Comparison of ENCODE assay signal across 22 cellular contexts in the genomic region with DNA sequence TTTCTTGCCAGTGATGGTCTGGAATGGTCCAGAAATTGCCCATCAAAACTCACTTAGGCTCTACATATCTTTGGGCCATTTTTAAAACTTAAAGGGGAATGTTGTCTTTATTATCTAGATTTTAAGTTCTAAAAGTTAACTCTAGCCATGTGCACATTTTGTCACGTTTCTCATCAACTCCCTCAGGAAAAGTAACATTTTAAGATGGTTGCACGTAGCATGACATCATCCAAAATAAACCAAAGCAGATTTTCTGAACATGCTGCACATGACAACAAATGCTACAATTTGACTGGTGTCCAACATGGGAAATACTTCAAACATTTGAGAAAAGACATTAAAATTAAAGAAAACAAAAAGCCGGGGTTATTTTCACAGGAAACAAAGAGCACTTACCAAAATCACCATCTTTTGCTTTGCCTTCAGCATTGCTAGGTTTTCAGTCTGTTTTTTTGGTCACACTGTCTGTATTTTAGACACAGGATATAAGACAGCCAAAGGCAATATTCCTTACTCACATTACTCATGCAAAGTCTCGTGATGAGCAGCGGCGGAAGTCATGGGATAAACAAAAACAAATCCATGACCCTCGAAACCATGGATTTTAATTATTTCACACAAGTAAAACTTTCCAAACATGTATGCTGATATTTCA. TPM values are rescaled to one million over a fixed set of nuclear protein-coding genes. Genes with fewer than 3 reads are reported as not detected.
DNase-seq lines count a peak whose midpoint lies in the region; ATAC-seq, FAIRE-seq and TF ChIP-seq lines count a peak whose summit lies in the region.
"Had no signal": no experiment of that assay in that cellular context is flagged by ENCODE, and none has a peak within 500 bp of the region (broad histone marks: within the 10 kb centered on the region; RNA-seq: fewer than 3 reads in every experiment).

No MANE protein-coding gene starts in this region.

- no peaks in the 10 kb centered on the region for H4K20me1 ChIP-seq in HepG2 (ENCODE audit: insufficient read depth, low read length)

- H3K27ac Mint-ChIP-seq in chondrocyte (ENCODE audit: unreplicated experiment): peak overlapping the region; percentile 97
- H3K27ac Mint-ChIP-seq in CD14-positive monocyte: no peak overlapping the region
- H3K27ac Mint-ChIP-seq: CD4-positive, alpha-beta memory T cell; dendritic cell treated with granulocyte-macrophage colony-stimulating factor and Interleukin-4, amounts not matched to agents 40 ng/mL and 50 ng/mL, for 4 days had no signal

- no peak for TF ChIP-seq RAD21 in HepG2 (CRISPR knock-in tag; IDR thresholded peaks at IDR 0.05)

- H3K4me3 Mint-ChIP-seq in chondrocyte (ENCODE audit: unreplicated experiment): no peak overlapping the region
- H3K4me3 Mint-ChIP-seq in CD14-positive monocyte: no peak overlapping the region
- H3K4me3 Mint-ChIP-seq: CD4-positive, alpha-beta memory T cell; dendritic cell treated with granulocyte-macrophage colony-stimulating factor and Interleukin-4, amounts not matched to agents 40 ng/mL and 50 ng/mL, for 4 days had no signal

- H3K36me3 Mint-ChIP-seq in chondrocyte (ENCODE audit: low read depth): no peaks in the 10 kb centered on the region
- H3K36me3 Mint-ChIP-seq in CD14-positive monocyte: no peaks in the 10 kb centered on the region
- H3K36me3 Mint-ChIP-seq: CD4-positive, alpha-beta memory T cell had no signal

- H3K9me3 Mint-ChIP-seq in chondrocyte (ENCODE audit: low read depth) (no peaks in the 10 kb centered on the region), CD14-positive monocyte (peaks cover 2 to 27% (median 16%) of the 10 kb centered on the region in 7 donors)

- POLR2A ChIA-PET in HepG2 (lab: Yijun Ruan, JAX): no interaction called here

- H3K27me3 Mint-ChIP-seq in chondrocyte (ENCODE audit: low read depth): no peaks in the 10 kb centered on the region
- H3K27me3 Mint-ChIP-seq in CD14-positive monocyte (ENCODE audit: low read depth in 3 of 3): peaks cover 0 to 1% (median 0%) of the 10 kb centered on the region in 3 donors
- H3K27me3 Mint-ChIP-seq: CD4-positive, alpha-beta memory T cell; dendritic cell treated with granulocyte-macrophage colony-stimulating factor and Interleukin-4, amounts not matched to agents 40 ng/mL and 50 ng/mL, for 4 days had no signal

- in situ Hi-C loops in HepG2 (cut with HindIII; ENCODE audit: extremely low pct_ligation_motif_present, low pct_unique_long_range_greater_than_20kb): no loop called here

- no TSS peak for BruUV-seq in HepG2 (replicated peaks; lab: Mats Ljungman, UMichigan)

- H3K27ac ChIP-seq in HepG2 (ENCODE audit: extremely low read length, insufficient read depth, low read length) (no peak overlapping the region), right lobe of liver (no peak overlapping the region), kidney (ENCODE audit: low read depth in 2 of 2, low read length in 2 of 2) (peak overlapping the region in 1 of 2 donors; percentile 14)
- H3K27ac ChIP-seq: KMS-11, transverse colon had no signal

- TF ChIP-seq CTCF in HepG2 (CRISPR knock-in tag; IDR thresholded peaks at IDR 0.05) (no peak), right lobe of liver (IDR thresholded peaks at IDR 0.05) (no peak), chondrocyte (IDR thresholded peaks at IDR 0.05) (no peak), CD14-positive monocyte (IDR thresholded peaks at IDR 0.05) (no peak), kidney (IDR thresholded peaks at IDR 0.05; ENCODE audit: borderline replicate concordance, extremely low read depth, insufficient read depth) (no peak)

- H3K9ac ChIP-seq in HepG2 (ENCODE audit: insufficient read depth, low read depth, low read length) (no peak overlapping the region), kidney (ENCODE audit: low read length in 2 of 2) (no peak overlapping the region)
- H3K9ac ChIP-seq: KMS-11 had no signal

- H3K4me2 ChIP-seq in HepG2 (ENCODE audit: low read depth, low read length): no peak overlapping the region
- H3K4me2 ChIP-seq: KMS-11 had no signal

- H3K9me3 ChIP-seq in HepG2 (ENCODE audit: low read length) (no peaks in the 10 kb centered on the region), right lobe of liver (no peaks in the 10 kb centered on the region), kidney (ENCODE audit: control insufficient read depth in 1 of 2, low read length in 2 of 2) (no peaks in the 10 kb centered on the region)
- H3K9me3 ChIP-seq: mucosa of descending colon, transverse colon had no signal

- no peak for TF ChIP-seq EP300 in HepG2 (IDR thresholded peaks at IDR 0.05; ENCODE audit: low read depth in 2 of 2, low read length in 2 of 2)
- TF ChIP-seq EP300 in HepG2 (CRISPR knock-in tag; IDR thresholded peaks at IDR 0.05; ENCODE audit: borderline replicate concordance): no peak

- intact Hi-C loops in HepG2 (cut with micrococcal nuclease; ENCODE audit: unreplicated experiment) (no loop called here), right lobe of liver (cut with DNase I) (no loop called here), CD14-positive monocyte (cut with micrococcal nuclease) (no loop called here), kidney (cut with DNase I) (no loop called here)

- DNase-seq in HepG2 (ENCODE audit: low spot score): no peak
- no peak for DNase-seq in right lobe of liver
- DNase-seq in chondrocyte (ENCODE audit: low spot score): no peak
- DNase-seq in iris pigment epithelial cell (ENCODE audit: low read depth): peak; percentile 73
- DNase-seq in CD14-positive monocyte (ENCODE audit: low spot score): no peak
- DNase-seq in NCI-H1417 treated with DMSO at 0.1 percent for 48 hours (lab: John Stamatoyannopoulos, UW): no peak
- no peak for DNase-seq in kidney
- no peak for DNase-seq in activated CD4-positive, alpha-beta T cell treated with anti-CD3 and anti-CD28 coated beads, Interleukin-2, amount 50 U/mL, for 4 hours
- DNase-seq: 8988T; activated gamma-delta T cell treated with Interleukin-2 at 50 U/mL for 16 hours; anterior cingulate cortex; CD4-positive, alpha-beta memory T cell; DMS79 treated with DMSO at 0.1 percent for 48 hours; left colon; mucosa of descending colon; NCI-H2227 treated with DMSO at 0.1 percent for 48 hours; SIG-M5; transverse colon had no signal

- no peak overlapping the region for H2AFZ ChIP-seq in HepG2 (ENCODE audit: low read length)

- no peaks in the 10 kb centered on the region for H3K4me1 ChIP-seq in HepG2 (ENCODE audit: insufficient read depth, low read length)
- no peaks in the 10 kb centered on the region for H3K4me1 ChIP-seq in right lobe of liver
- H3K4me1 ChIP-seq in kidney (ENCODE audit: control insufficient read depth in 1 of 2, insufficient read depth in 1 of 2, low read depth in 1 of 2, low read length in 2 of 2): no peaks in the 10 kb centered on the region
- H3K4me1 ChIP-seq: transverse colon had no signal

- 40% methylated on average over 7 of the region's 7 CpGs for WGBS in HepG2 (ENCODE audit: low lambda C conversion rate)
- 73% methylated on average over 7 of the region's 7 CpGs for WGBS in right lobe of liver (ENCODE audit: insufficient coverage, low coverage, low lambda C conversion rate, missing lambda C conversion rate)

- CTCF ChIA-PET in HepG2 (lab: Yijun Ruan, JAX; ENCODE audit: low intra/inter-chr PET ratio, low total read pairs): no interaction called here

- no peaks in the 10 kb centered on the region for H3K36me3 ChIP-seq in HepG2 (replicated peaks in 1 of 2; ENCODE audit: control insufficient read depth in 1 of 2, insufficient read depth in 2 of 2, low read length in 2 of 2)
- H3K36me3 ChIP-seq in right lobe of liver: no peaks in the 10 kb centered on the region
- no peaks in the 10 kb centered on the region for H3K36me3 ChIP-seq in kidney (ENCODE audit: control insufficient read depth in 1 of 2, insufficient read depth in 2 of 2, low read length in 2 of 2)
- H3K36me3 ChIP-seq: transverse colon had no signal

- TF ChIP-seq POLR2A in HepG2 (IDR thresholded peaks at IDR 0.05; ENCODE audit: insufficient read depth in 1 of 2, low read depth in 2 of 2, low read length in 2 of 2) (no peak), right lobe of liver (IDR thresholded peaks at IDR 0.05) (no peak)

- H3K27me3 ChIP-seq in HepG2 (ENCODE audit: control insufficient read depth in 1 of 2, insufficient read depth in 2 of 2, low read length in 2 of 2) (no peaks in the 10 kb centered on the region), right lobe of liver (no peaks in the 10 kb centered on the region)
- H3K27me3 ChIP-seq: transverse colon had no signal

- no peaks in the 10 kb centered on the region for H3K79me2 ChIP-seq in HepG2 (ENCODE audit: insufficient read depth, low read length)

- no peak for FAIRE-seq in HepG2 (lab: Jason Lieb, UNC)
- FAIRE-seq in kidney (lab: Jason Lieb, UNC): no peak

- H3K4me3 ChIP-seq in HepG2 (replicated peaks in 1 of 3; ENCODE audit: insufficient read depth in 1 of 3, low read depth in 2 of 3, low read length in 3 of 3) (no peak overlapping the region), right lobe of liver (no peak overlapping the region), kidney (ENCODE audit: low read length in 2 of 2) (no peak overlapping the region)
- H3K4me3 ChIP-seq: mucosa of descending colon, skin epidermis, transverse colon had no signal

- ATAC-seq in HepG2: no peak
- no peak for ATAC-seq in right lobe of liver
- ATAC-seq: esophagus mucosa, left colon, mucosa of descending colon had no signal

- peaks cover 21% of the 10 kb centered on the region for H3K4me1 Mint-ChIP-seq in chondrocyte (ENCODE audit: low read depth)
- H3K4me1 Mint-ChIP-seq in CD14-positive monocyte: no peaks in the 10 kb centered on the region
- H3K4me1 Mint-ChIP-seq: CD4-positive, alpha-beta memory T cell had no signal

RNA-seq across cellular contexts. Expression of gene RND3, which starts 51.2 kb away (rescaled TPM):
- total RNA-seq in HepG2 (2016; rRNA removed; fragmentation: Illumina TruSeq; extraction: Trizol) (0.13 and 0.73 TPM in 2 replicates), right lobe of liver (10 to 100 TPM; 20.0 to 70.5 (median 36.8) TPM), chondrocyte (65.1 to 125 TPM (median 124 TPM) in 3 replicates), kidney (26.1 TPM)
- not detected in 2 replicates for total RNA-seq in HepG2 (2016; cell fraction: cytosol; rRNA removed; fragmentation: Illumina TruSeq; extraction: Trizol; ENCODE audit: low read depth)
- total RNA-seq in HepG2 (2016; cell fraction: insoluble cytoplasmic fraction; rRNA removed; fragmentation: Illumina TruSeq; extraction: Trizol): 0.19 and 0.71 TPM in 2 replicates
- total RNA-seq in HepG2 (2016; cell fraction: membrane; rRNA removed; fragmentation: Illumina TruSeq; extraction: Trizol): 0.10 and 0.25 TPM in 2 replicates
- 0.41 and 0.59 TPM in 2 replicates for total RNA-seq in HepG2 (2016; cell fraction: nucleus; rRNA removed; fragmentation: Illumina TruSeq; extraction: Trizol)
- polyA plus RNA-seq in HepG2 (2011; rRNA removed) (0.24 and 0.42 TPM in 2 replicates), CD14-positive monocyte (not detected), kidney (ENCODE audit: insufficient read depth, low read depth, low replicate concordance) (6.5 TPM)
- polyA plus RNA-seq in HepG2 (2011; cell fraction: cytosol; rRNA removed): 0.17 and 0.42 TPM in 2 replicates
- polyA plus RNA-seq in HepG2 (2011; cell fraction: nucleus; rRNA removed): 0.59 TPM in 1 of 2 replicates, not detected in the other
- 0.17 and 0.20 TPM in 2 replicates for polyA plus RNA-seq in HepG2 (2012)
- polyA plus RNA-seq in HepG2 (2016; cell fraction: cytosol; fragmentation: Illumina TruSeq; extraction: Trizol; ENCODE audit: low read depth): not detected in 2 replicates
- 0.29 and 0.58 TPM in 2 replicates for polyA plus RNA-seq in HepG2 (2016; cell fraction: insoluble cytoplasmic fraction; fragmentation: Illumina TruSeq; extraction: Trizol; ENCODE audit: low read depth)
- polyA plus RNA-seq in HepG2 (2016; cell fraction: membrane; fragmentation: Illumina TruSeq; extraction: Trizol; ENCODE audit: low read depth): not detected in 2 replicates
- polyA plus RNA-seq in HepG2 (2016; cell fraction: nucleus; fragmentation: Illumina TruSeq; extraction: Trizol; ENCODE audit: insufficient read depth, low read depth): 0.27 and 0.67 TPM in 2 replicates
- 34.6 TPM in 1 of 2 replicates, not detected in the other for polyA minus RNA-seq in HepG2 (2011; rRNA and poly(A)+ RNA removed; ENCODE audit: low replicate concordance)
- polyA minus RNA-seq in HepG2 (2011; cell fraction: cytosol; rRNA and poly(A)+ RNA removed): 0.69 and 0.70 TPM in 2 replicates
- 0.87 and 1.0 TPM in 2 replicates for polyA minus RNA-seq in HepG2 (2011; cell fraction: nucleus; rRNA and poly(A)+ RNA removed)
- total RNA-seq: CD4-positive, alpha-beta memory T cell had no signal
- polyA plus RNA-seq: CD4-positive, alpha-beta memory T cell had no signal

Comparison
In these comparisons a context has a peak if more than half of its experiments do, and no peak if none do; other contexts are left out.
1. RNA of gene RND3, which starts 51.2 kb away (total RNA-seq): 65.1 to 125 TPM in chondrocyte, 20.0 to 70.5 TPM in right lobe of liver and 26.1 TPM in kidney (single experiment); 0.10 to 0.73 TPM in HepG2; every median in the first group is over 10 times any median in the second.